Comparison of ENCODE assay signal across 36 cellular contexts in genomic region chr7:135299245-135299644, GRCh38.
"Had no signal": no experiment of that assay in that cellular context is flagged by ENCODE, and none has a peak within 500 bp of the region (broad histone marks: within the 10 kb centered on the region; RNA-seq: fewer than 3 reads in every experiment).

No MANE protein-coding gene starts in this region.

- H3K4me3 ChIP-seq: ascending aorta, cardiac muscle cell had no signal

- H3K27me3 ChIP-seq: ascending aorta, cardiac muscle cell had no signal

- H3K36me3 Mint-ChIP-seq: activated CD8-positive, alpha-beta memory T cell treated with anti-CD3 and anti-CD28 coated beads, Interleukin-2, amount 10 ng/mL, durations not matched to agents 7 days and 5 days; activated naive CD4-positive, alpha-beta T cell treated with anti-CD3 and anti-CD28 coated beads, Interleukin-2, amount 10 ng/mL, durations not matched to agents 7 days and 5 days; activated naive CD8-positive, alpha-beta T cell treated with anti-CD3 and anti-CD28 coated beads, Interleukin-2, amount 10 ng/mL, durations not matched to agents 7 days and 5 days; brain had no signal

- DNase-seq: activated B cell treated with CpG ODN at 0.5 μM for 24 hours; activated CD4-positive, alpha-beta memory T cell treated with anti-CD3 and anti-CD28 coated beads, Interleukin-2, amount 10 ng/mL, durations not matched to agents 7 days and 5 days; activated CD4-positive, alpha-beta T cell treated with anti-CD3 and anti-CD28 coated beads for 1 hour; activated CD4-positive, alpha-beta T cell treated with anti-CD3 and anti-CD28 coated beads for 36 hours; activated CD4-positive, alpha-beta T cell treated with anti-CD3 and anti-CD28 coated beads for 48 hours; activated CD4-positive, alpha-beta T cell treated with anti-CD3 and anti-CD28 coated beads, Interleukin-2, amount 10 ng/mL, durations not matched to agents 7 days and 5 days; activated CD4-positive, alpha-beta T cell treated with anti-CD3 and anti-CD28 coated beads, Interleukin-2, amount 50 U/mL, for 48 hours; activated CD8-positive, alpha-beta memory T cell treated with anti-CD3 and anti-CD28 coated beads for 24 hours; activated CD8-positive, alpha-beta memory T cell treated with anti-CD3 and anti-CD28 coated beads, Interleukin-2, amount 10 ng/mL, durations not matched to agents 7 days and 5 days; activated CD8-positive, alpha-beta memory T cell treated with anti-CD3 and anti-CD28 coated beads, Interleukin-2, amount 50 U/mL, for 48 hours; activated CD8-positive, alpha-beta T cell treated with anti-CD3 and anti-CD28 coated beads, Interleukin-2, amount 10 ng/mL, durations not matched to agents 7 days and 5 days; activated effector memory CD4-positive, alpha-beta T cell treated with Interleukin-2 at 50 U/mL for 16 hours; activated gamma-delta T cell; activated naive CD4-positive, alpha-beta T cell treated with anti-CD3 and anti-CD28 coated beads, Interleukin-2, amount 10 ng/mL, durations not matched to agents 7 days and 5 days; activated naive CD4-positive, alpha-beta T cell treated with Interleukin-2 at 50 U/mL for 16 hours; activated naive CD8-positive, alpha-beta T cell treated with anti-CD3 and anti-CD28 coated beads, Interleukin-2, amount 10 ng/mL, durations not matched to agents 7 days and 5 days; activated naive CD8-positive, alpha-beta T cell treated with anti-CD3 and anti-CD28 coated beads, Interleukin-2, amount 50 U/mL, for 24 hours; activated T-cell treated with anti-CD3 and anti-CD28 coated beads, Interleukin-2, amount 50 U/mL, for 24 hours; activated T-cell treated with anti-CD3 and anti-CD28 coated beads, Interleukin-2, amount 50 U/mL, for 48 hours; amygdala; anterior cingulate cortex; caudate nucleus; cerebellar nuclear complex; T-helper 1 cell; T-helper 2 cell; T-helper 9 cell had no signal

- H3K27me3 Mint-ChIP-seq: activated naive CD4-positive, alpha-beta T cell treated with anti-CD3 and anti-CD28 coated beads, Interleukin-2, amount 50 U/mL, for 24 hours; activated naive CD8-positive, alpha-beta T cell; activated naive CD8-positive, alpha-beta T cell treated with anti-CD3 and anti-CD28 coated beads, Interleukin-2, amount 50 U/mL, for 24 hours; central memory CD8-positive, alpha-beta T cell had no signal

- H3K9me3 Mint-ChIP-seq: activated CD4-positive, alpha-beta T cell treated with anti-CD3 and anti-CD28 coated beads, Interleukin-2, amount 10 ng/mL, durations not matched to agents 7 days and 5 days; activated naive CD4-positive, alpha-beta T cell treated with anti-CD3 and anti-CD28 coated beads, Interleukin-2, amount 10 ng/mL, durations not matched to agents 7 days and 5 days; central memory CD8-positive, alpha-beta T cell; T-helper 2 cell treated with Interferon-gamma antibody and Interleukin-4, amounts not matched to agents 5 μg/mL and 100 μg/mL, for 36 hours had no signal

- H3K27ac ChIP-seq: ascending aorta, cardiac muscle cell, VCaP had no signal

- H3K27ac Mint-ChIP-seq: activated B cell treated with CpG ODN at 0.5 μM for 24 hours; activated CD4-positive, alpha-beta memory T cell treated with anti-CD3 and anti-CD28 coated beads, Interleukin-2, amount 10 ng/mL, durations not matched to agents 7 days and 5 days; activated CD4-positive, alpha-beta T cell treated with anti-CD3 and anti-CD28 coated beads for 36 hours; activated CD4-positive, alpha-beta T cell treated with anti-CD3 and anti-CD28 coated beads, Interleukin-2, amount 10 ng/mL, durations not matched to agents 7 days and 5 days; activated CD8-positive, alpha-beta memory T cell treated with anti-CD3 and anti-CD28 coated beads, Interleukin-2, amount 10 ng/mL, durations not matched to agents 7 days and 5 days; activated CD8-positive, alpha-beta T cell treated with anti-CD3 and anti-CD28 coated beads, Interleukin-2, amount 10 ng/mL, durations not matched to agents 7 days and 5 days; activated naive CD4-positive, alpha-beta T cell treated with anti-CD3 and anti-CD28 coated beads, Interleukin-2, amount 10 ng/mL, durations not matched to agents 7 days and 5 days; activated naive CD4-positive, alpha-beta T cell treated with anti-CD3 and anti-CD28 coated beads, Interleukin-2, amount 50 U/mL, for 24 hours; activated naive CD8-positive, alpha-beta T cell; activated naive CD8-positive, alpha-beta T cell treated with anti-CD3 and anti-CD28 coated beads, Interleukin-2, amount 10 ng/mL, durations not matched to agents 7 days and 5 days; activated naive CD8-positive, alpha-beta T cell treated with anti-CD3 and anti-CD28 coated beads, Interleukin-2, amount 50 U/mL, for 24 hours; activated T-cell treated with anti-CD3 and anti-CD28 coated beads, Interleukin-2, amount 50 U/mL, for 24 hours; activated T-helper 2 cell treated with anti-CD3 and anti-CD28 coated beads, Interferon-gamma antibody, Interleukin-2, Interleukin-4, amounts not matched to agents 10 μg/mL and 5 μg/mL and 100 μg/mL, durations not matched to agents 14 hours and 24 hours and 36 hours; brain; T-helper 1 cell treated with Interleukin-12 subunit alpha and Interleukin-12 subunit beta and Interleukin-4 antibody, amounts not matched to agents 30 μg/mL and 1 μg/mL, for 36 hours; T-helper 2 cell treated with Interferon-gamma antibody and Interleukin-4, amounts not matched to agents 5 μg/mL and 100 μg/mL, for 36 hours had no signal

- H3K4me1 ChIP-seq: ascending aorta had no signal

- H3K4me3 Mint-ChIP-seq: activated B cell treated with CpG ODN at 0.5 μM for 24 hours; activated CD4-positive, alpha-beta memory T cell treated with anti-CD3 and anti-CD28 coated beads, Interleukin-2, amount 10 ng/mL, durations not matched to agents 7 days and 5 days; activated CD4-positive, alpha-beta T cell treated with anti-CD3 and anti-CD28 coated beads for 36 hours; activated CD4-positive, alpha-beta T cell treated with anti-CD3 and anti-CD28 coated beads, Interleukin-2, amount 10 ng/mL, durations not matched to agents 7 days and 5 days; activated CD8-positive, alpha-beta memory T cell treated with anti-CD3 and anti-CD28 coated beads, Interleukin-2, amount 10 ng/mL, durations not matched to agents 7 days and 5 days; activated CD8-positive, alpha-beta T cell treated with anti-CD3 and anti-CD28 coated beads, Interleukin-2, amount 10 ng/mL, durations not matched to agents 7 days and 5 days; activated naive CD4-positive, alpha-beta T cell treated with anti-CD3 and anti-CD28 coated beads, Interleukin-2, amount 10 ng/mL, durations not matched to agents 7 days and 5 days; activated naive CD4-positive, alpha-beta T cell treated with anti-CD3 and anti-CD28 coated beads, Interleukin-2, amount 50 U/mL, for 24 hours; activated naive CD8-positive, alpha-beta T cell; activated naive CD8-positive, alpha-beta T cell treated with anti-CD3 and anti-CD28 coated beads, Interleukin-2, amount 10 ng/mL, durations not matched to agents 7 days and 5 days; activated naive CD8-positive, alpha-beta T cell treated with anti-CD3 and anti-CD28 coated beads, Interleukin-2, amount 50 U/mL, for 24 hours; activated T-cell treated with anti-CD3 and anti-CD28 coated beads, Interleukin-2, amount 50 U/mL, for 24 hours; brain; central memory CD8-positive, alpha-beta T cell; T-helper 1 cell treated with Interleukin-12 subunit alpha and Interleukin-12 subunit beta and Interleukin-4 antibody, amounts not matched to agents 30 μg/mL and 1 μg/mL, for 36 hours; T-helper 2 cell treated with Interferon-gamma antibody and Interleukin-4, amounts not matched to agents 5 μg/mL and 100 μg/mL, for 36 hours had no signal

- H3K4me1 Mint-ChIP-seq: activated B cell treated with CpG ODN at 0.5 μM for 24 hours; activated CD4-positive, alpha-beta memory T cell treated with anti-CD3 and anti-CD28 coated beads, Interleukin-2, amount 10 ng/mL, durations not matched to agents 7 days and 5 days; activated CD4-positive, alpha-beta T cell treated with anti-CD3 and anti-CD28 coated beads for 36 hours; activated CD4-positive, alpha-beta T cell treated with anti-CD3 and anti-CD28 coated beads, Interleukin-2, amount 10 ng/mL, durations not matched to agents 7 days and 5 days; activated CD8-positive, alpha-beta memory T cell treated with anti-CD3 and anti-CD28 coated beads, Interleukin-2, amount 10 ng/mL, durations not matched to agents 7 days and 5 days; activated naive CD4-positive, alpha-beta T cell treated with anti-CD3 and anti-CD28 coated beads, Interleukin-2, amount 10 ng/mL, durations not matched to agents 7 days and 5 days; activated naive CD4-positive, alpha-beta T cell treated with anti-CD3 and anti-CD28 coated beads, Interleukin-2, amount 50 U/mL, for 24 hours; activated naive CD8-positive, alpha-beta T cell treated with anti-CD3 and anti-CD28 coated beads, Interleukin-2, amount 10 ng/mL, durations not matched to agents 7 days and 5 days; activated naive CD8-positive, alpha-beta T cell treated with anti-CD3 and anti-CD28 coated beads, Interleukin-2, amount 50 U/mL, for 24 hours; central memory CD8-positive, alpha-beta T cell had no signal

- H3K36me3 ChIP-seq: ascending aorta, cardiac muscle cell had no signal
